23 cellular contexts compared by ENCODE assay signal in genomic region chr1:26858160-26858559, GRCh38. TPM values are rescaled to one million over a fixed set of nuclear protein-coding genes. Genes with fewer than 3 reads are reported as not detected.
DNase-seq lines count a peak whose midpoint lies in the region; ATAC-seq, FAIRE-seq and TF ChIP-seq lines count a peak whose summit lies in the region.
"Had no signal": no experiment of that assay in that cellular context is flagged by ENCODE, and none has a peak within 500 bp of the region (broad histone marks: within the 10 kb centered on the region; RNA-seq: fewer than 3 reads in every experiment).

No MANE protein-coding gene starts in this region.

- H3K27me3 Mint-ChIP-seq in glutamatergic neuron (ENCODE audit: unreplicated experiment) (peaks cover 14% of the 10 kb centered on the region), type B pancreatic cell (no peaks in the 10 kb centered on the region)
- H3K27me3 Mint-ChIP-seq: central memory CD8-positive, alpha-beta T cell; naive thymus-derived CD8-positive, alpha-beta T cell had no signal

- peak overlapping the region; percentile 42 for H3K4me3 Mint-ChIP-seq in glutamatergic neuron (ENCODE audit: unreplicated experiment)
- H3K4me3 Mint-ChIP-seq in type B pancreatic cell = no peak overlapping the region
- H3K4me3 Mint-ChIP-seq: central memory CD8-positive, alpha-beta T cell; naive thymus-derived CD8-positive, alpha-beta T cell had no signal

- TF ChIP-seq RAD21 in GM12878 (IDR thresholded peaks at IDR 0.05; ENCODE audit: insufficient read depth, low read depth, low read length) = no peak

- H3K36me3 ChIP-seq in GM12878 (ENCODE audit: control insufficient read depth in 2 of 2, insufficient read depth in 2 of 2, low read length in 1 of 2) (peaks cover 10 to 16% of the 10 kb centered on the region in 2 experiments), left ventricle myocardium inferior (peaks cover 40% of the 10 kb centered on the region)
- H3K36me3 ChIP-seq: BE2C had no signal

- H3K79me2 ChIP-seq in GM12878 (ENCODE audit: control insufficient read depth, insufficient read depth, low read length) = no peaks in the 10 kb centered on the region

- no peak overlapping the region for H3K9ac ChIP-seq in GM12878 (ENCODE audit: control insufficient read depth, insufficient read depth, low read length)

- H2AFZ ChIP-seq in GM12878 (ENCODE audit: control insufficient read depth, low read depth, low read length) = no peak overlapping the region

- DNase-seq in activated naive CD4-positive, alpha-beta T cell treated with anti-CD3 and anti-CD28 coated beads, Interleukin-2, amount 50 U/mL, for 72 hours (ENCODE audit: low spot score in 2 of 2) = no peak
- DNase-seq in activated naive CD4-positive, alpha-beta T cell treated with anti-CD3 and anti-CD28 coated beads, Interleukin-2, amount 50 U/mL, for 16 hours = no peak
- no peak for DNase-seq in GM12878 (ENCODE audit: low read depth, low spot score)
- DNase-seq in glutamatergic neuron = no peak
- no peak for DNase-seq in type B pancreatic cell (ENCODE audit: extremely low spot score, unreplicated experiment)
- no peak for DNase-seq in left ventricle myocardium inferior
- DNase-seq: 8988T; activated CD4-positive, alpha-beta T cell treated with anti-CD3 and anti-CD28 coated beads, Interleukin-2, amount 50 U/mL, for 1 hour; activated CD8-positive, alpha-beta memory T cell treated with anti-CD3 and anti-CD28 coated beads, Interleukin-2, amount 50 U/mL, for 4 hours; activated effector memory CD4-positive, alpha-beta T cell treated with anti-CD3 and anti-CD28 coated beads, Interleukin-2, amount 50 U/mL, for 16 hours; BE2C; effector CD4-positive, alpha-beta T cell; kidney glomerular epithelial cell; mesendoderm; naive thymus-derived CD8-positive, alpha-beta T cell; NCI-H187; stimulated activated CD4-positive, alpha-beta T cell treated with anti-CD3 and anti-CD28 coated beads, Interleukin-2, amount 100 ng/mL, for 48 hours had no signal

- H3K4me3 ChIP-seq in GM12878 (no peak overlapping the region), left ventricle myocardium inferior (no peak overlapping the region)
- H3K4me3 ChIP-seq: K562 had no signal

- H3K27ac ChIP-seq in GM12878 (ENCODE audit: control insufficient read depth, insufficient read depth) (no peak overlapping the region), left ventricle myocardium inferior (replicated peaks) (no peak overlapping the region)

- intact Hi-C loops in GM12878 (cut with micrococcal nuclease; ENCODE audit: unreplicated experiment) = no loop called here
- intact Hi-C loops in left ventricle myocardium inferior (cut with micrococcal nuclease) = no loop called here

- FAIRE-seq in GM12878 (lab: Jason Lieb, UNC) = no peak
- FAIRE-seq: K562, urothelium cell line had no signal

- H3K4me1 Mint-ChIP-seq in glutamatergic neuron (ENCODE audit: low read depth, unreplicated experiment) (peaks cover 37% of the 10 kb centered on the region), type B pancreatic cell (ENCODE audit: unreplicated experiment) (peaks cover 26% of the 10 kb centered on the region)

- H3K27me3 ChIP-seq in GM12878 (replicated peaks in 1 of 2; ENCODE audit: control insufficient read depth in 2 of 2, insufficient read depth in 2 of 2, low read length in 1 of 2) (no peaks in the 10 kb centered on the region), left ventricle myocardium inferior (ENCODE audit: low read depth) (no peaks in the 10 kb centered on the region)
- H3K27me3 ChIP-seq: BE2C had no signal

- CTCF ChIA-PET in GM12878 (lab: Yijun Ruan, JAX) = interaction anchor here (0.7 to 5.9 kb wide), 14 partner anchors 16 to 352 kb away, joined by 3 to 25 read pairs (median 4); no protein-coding TSS in a partner anchor

- no peak for TF ChIP-seq CTCF in GM12878 (IDR thresholded peaks at IDR 0.05 in 2 of 3, conservative IDR thresholded peaks at IDR 0.05 in 1 of 3; ENCODE audit: control insufficient read depth in 2 of 3, extremely low read depth in 1 of 3, insufficient read depth in 1 of 3, low read depth in 3 of 3, low read length in 3 of 3)
- no peak for TF ChIP-seq CTCF in glutamatergic neuron (IDR thresholded peaks at IDR 0.05; ENCODE audit: partially characterized antibody, unreplicated experiment)
- no peak for TF ChIP-seq CTCF in type B pancreatic cell (conservative IDR thresholded peaks at IDR 0.05)
- TF ChIP-seq CTCF in left ventricle myocardium inferior (IDR thresholded peaks at IDR 0.05; ENCODE audit: borderline replicate concordance) = no peak

- H3K4me2 ChIP-seq in GM12878 (ENCODE audit: control insufficient read depth, insufficient read depth) = no peak overlapping the region

- SMC1A ChIA-PET in GM12878 (lab: Charles Lee; ENCODE audit: uncharacterized antibody, unreplicated experiment) = interaction anchor here (0.8 to 2.5 kb wide), 6 partner anchors 20 to 258 kb away, joined by 3 to 9 read pairs (median 6); no protein-coding TSS in a partner anchor

- BruUV-seq in GM12878 (replicated peaks; lab: Mats Ljungman, UMichigan) = no TSS peak

- H3K4me1 ChIP-seq in GM12878 (ENCODE audit: control insufficient read depth, insufficient read depth, low read length) = peaks cover 7% of the 10 kb centered on the region
- peaks cover 2% of the 10 kb centered on the region for H3K4me1 ChIP-seq in left ventricle myocardium inferior
- H3K4me1 ChIP-seq: BE2C had no signal

- 96% methylated on average over 4 of the region's 4 CpGs for WGBS in GM12878 (ENCODE audit: insufficient coverage, insufficient replicate concordance, low lambda C conversion rate, missing lambda C conversion rate)

- no peak for ATAC-seq in activated naive CD4-positive, alpha-beta T cell treated with anti-CD3 and anti-CD28 coated beads, Interleukin-2, amount 50 U/mL, for 72 hours
- ATAC-seq in GM12878 = no peak
- ATAC-seq in GM18868 (IDR thresholded peaks at IDR 0.05; ENCODE audit: unreplicated experiment) = no peak
- no peak for ATAC-seq in HG02870 (IDR thresholded peaks at IDR 0.05; ENCODE audit: unreplicated experiment)
- ATAC-seq: K562; naive thymus-derived CD8-positive, alpha-beta T cell had no signal

- TF ChIP-seq EP300 in GM12878 (IDR thresholded peaks at IDR 0.05; ENCODE audit: borderline replicate concordance in 1 of 2, control insufficient read depth in 1 of 2, low read depth in 2 of 2, low read length in 2 of 2) = no peak

- no peaks in the 10 kb centered on the region for H3K9me3 Mint-ChIP-seq in activated naive CD4-positive, alpha-beta T cell treated with anti-CD3 and anti-CD28 coated beads, Interleukin-2, amount 50 U/mL, for 72 hours
- H3K9me3 Mint-ChIP-seq in glutamatergic neuron (ENCODE audit: unreplicated experiment) (no peaks in the 10 kb centered on the region), type B pancreatic cell (no peaks in the 10 kb centered on the region)
- H3K9me3 Mint-ChIP-seq: central memory CD8-positive, alpha-beta T cell; naive thymus-derived CD8-positive, alpha-beta T cell had no signal

- 0 out of 2 replicates have a peak, but pooled peaks have one; percentile 13 for TF ChIP-seq POLR2A in GM12878 (IDR thresholded peaks at IDR 0.05; ENCODE audit: low read depth, low read length)

- POLR2A ChIA-PET in GM12878 (lab: Charles Lee) = interaction anchor here (1.6 to 1.9 kb wide), 2 partner anchors 9 to 23 kb away, joined by 4 to 6 read pairs; no protein-coding TSS in a partner anchor

- H4K20me1 ChIP-seq in GM12878 (ENCODE audit: control insufficient read depth, insufficient read depth) = no peaks in the 10 kb centered on the region

- in situ Hi-C loops in GM12878 (cut with MboI) = no loop called here

- no peaks in the 10 kb centered on the region for H3K9me3 ChIP-seq in GM12878 (replicated peaks; ENCODE audit: control insufficient read depth, insufficient read depth, low read length)
- no peaks in the 10 kb centered on the region for H3K9me3 ChIP-seq in left ventricle myocardium inferior (replicated peaks)
- H3K9me3 ChIP-seq: BE2C had no signal

- peaks cover 0 to 3% of the 10 kb centered on the region in 2 donors for H3K36me3 Mint-ChIP-seq in activated naive CD4-positive, alpha-beta T cell treated with anti-CD3 and anti-CD28 coated beads, Interleukin-2, amount 50 U/mL, for 72 hours
- H3K36me3 Mint-ChIP-seq in glutamatergic neuron (ENCODE audit: unreplicated experiment) (no peaks in the 10 kb centered on the region), type B pancreatic cell (peaks cover 5% of the 10 kb centered on the region)

- peak overlapping the region; percentile 48 to 88 for H3K27ac Mint-ChIP-seq in activated naive CD4-positive, alpha-beta T cell treated with anti-CD3 and anti-CD28 coated beads, Interleukin-2, amount 50 U/mL, for 72 hours
- H3K27ac Mint-ChIP-seq in glutamatergic neuron (ENCODE audit: unreplicated experiment) (peak overlapping the region; percentile 89), type B pancreatic cell (peak overlapping the region; percentile 96)

- RAD21 ChIA-PET in GM12878 (lab: Charles Lee; ENCODE audit: unreplicated experiment) = interaction anchor here (0.5 to 2.7 kb wide), 5 partner anchors 9 to 355 kb away, joined by 3 to 8 read pairs (median 4); no protein-coding TSS in a partner anchor

RNA-seq across cellular contexts. Expression of gene SFN, which starts 4.8 kb away (rescaled TPM):
- total RNA-seq in activated naive CD4-positive, alpha-beta T cell treated with anti-CD3 and anti-CD28 coated beads, Interleukin-2, amount 50 U/mL, for 72 hours = 1 to 10 TPM; 1.1 to 2.3 TPM
- total RNA-seq in GM12878 (2013; cell fraction: nucleolus; rRNA removed) = 0.64 and 1.1 TPM in 2 replicates
- total RNA-seq in GM12878 (2014; rRNA removed) (2.0 and 2.7 TPM in 2 replicates), GM12878 (2014; rRNA removed; fragmentation: Illumina TruSeq; extraction: Trizol) (1.7 and 2.1 TPM in 2 replicates), GM12878 (2021) (2.9 and 4.1 TPM in 2 replicates), glutamatergic neuron (ENCODE audit: unreplicated experiment) (0.42 TPM), type B pancreatic cell (ENCODE audit: low replicate concordance) (27.7 and 86.8 TPM in 2 replicates), left ventricle myocardium inferior (0.16 TPM)
- polyA plus RNA-seq in GM12878 (2011; ENCODE audit: low read depth) = 0.71 TPM
- polyA plus RNA-seq in GM12878 (2011; rRNA removed) (0.06 and 0.19 TPM in 2 replicates), GM12878 (2014; fragmentation: Illumina TruSeq; extraction: Trizol) (0.14 and 1.2 TPM in 2 replicates), GM12878 (2014; fragmentation: Nextera tagmentation; extraction: Ambion mirVana) (under 1 TPM; 0.27 to 0.33 TPM), GM12878 (2014; rRNA removed) (2.7 and 3.2 TPM in 2 replicates), GM12878 (2016; fragmentation: Nextera tagmentation; extraction: Ambion mirVana) (under 1 TPM; 0.63 to 0.82 TPM)
- polyA plus RNA-seq in GM12878 (2011; cell fraction: cytosol; rRNA removed) = 0.10 and 0.13 TPM in 2 replicates
- polyA plus RNA-seq in GM12878 (2011; cell fraction: nucleus; rRNA removed) = 0.24 and 0.48 TPM in 2 replicates
- 3.6 and 3.8 TPM in 2 replicates for polyA plus RNA-seq in GM12878 (2012)
- polyA minus RNA-seq in GM12878 (2011; rRNA and poly(A)+ RNA removed) = 0.26 TPM in 1 of 2 replicates, not detected in the other
- polyA minus RNA-seq in GM12878 (2011; cell fraction: cytosol; rRNA and poly(A)+ RNA removed) = 3.7 and 4.8 TPM in 2 replicates
- 0.85 and 1.3 TPM in 2 replicates for polyA minus RNA-seq in GM12878 (2011; cell fraction: nucleus; rRNA and poly(A)+ RNA removed)
- polyA plus RNA-seq: naive thymus-derived CD8-positive, alpha-beta T cell had no signal

RNA-seq across cellular contexts. Expression of gene ZDHHC18, which starts 31.7 kb away (rescaled TPM):
- total RNA-seq in activated naive CD4-positive, alpha-beta T cell treated with anti-CD3 and anti-CD28 coated beads, Interleukin-2, amount 50 U/mL, for 72 hours = 10 to 100 TPM; 37.8 to 59.5 TPM
- total RNA-seq in GM12878 (2013; cell fraction: nucleolus; rRNA removed) = 51.2 and 54.8 TPM in 2 replicates
- total RNA-seq in GM12878 (2014; rRNA removed) (22.0 and 25.0 TPM in 2 replicates), GM12878 (2014; rRNA removed; fragmentation: Illumina TruSeq; extraction: Trizol) (17.3 and 17.6 TPM in 2 replicates), GM12878 (2021) (34.4 and 35.9 TPM in 2 replicates), glutamatergic neuron (ENCODE audit: unreplicated experiment) (52.6 TPM), type B pancreatic cell (ENCODE audit: low replicate concordance) (29.7 and 40.7 TPM in 2 replicates), left ventricle myocardium inferior (11.8 TPM)
- 7.9 TPM for polyA plus RNA-seq in GM12878 (2011; ENCODE audit: low read depth)
- polyA plus RNA-seq in GM12878 (2011; rRNA removed) (41.8 and 81.2 TPM in 2 replicates), GM12878 (2014; fragmentation: Illumina TruSeq; extraction: Trizol) (31.7 and 39.1 TPM in 2 replicates), GM12878 (2014; fragmentation: Nextera tagmentation; extraction: Ambion mirVana) (1 to 10 TPM in 1 of 2 experiments, under 1 TPM in 1; 0.40 to 1.2 TPM), GM12878 (2014; rRNA removed) (40.7 and 42.7 TPM in 2 replicates), GM12878 (2016; fragmentation: Nextera tagmentation; extraction: Ambion mirVana) (1 to 10 TPM; 1.3 to 2.0 TPM)
- 113 and 114 TPM in 2 replicates for polyA plus RNA-seq in GM12878 (2011; cell fraction: cytosol; rRNA removed)
- polyA plus RNA-seq in GM12878 (2011; cell fraction: nucleus; rRNA removed) = 122 and 163 TPM in 2 replicates
- polyA plus RNA-seq in GM12878 (2012) = 30.3 and 34.7 TPM in 2 replicates
- polyA minus RNA-seq in GM12878 (2011; rRNA and poly(A)+ RNA removed) = 65.5 and 92.0 TPM in 2 replicates
- polyA minus RNA-seq in GM12878 (2011; cell fraction: cytosol; rRNA and poly(A)+ RNA removed) = 22.5 and 32.2 TPM in 2 replicates
- 14.6 and 18.0 TPM in 2 replicates for polyA minus RNA-seq in GM12878 (2011; cell fraction: nucleus; rRNA and poly(A)+ RNA removed)

RNA-seq across cellular contexts. Expression of gene GPN2, which starts 31.9 kb away (rescaled TPM):
- 10 to 100 TPM; 29.5 to 56.1 TPM for total RNA-seq in activated naive CD4-positive, alpha-beta T cell treated with anti-CD3 and anti-CD28 coated beads, Interleukin-2, amount 50 U/mL, for 72 hours
- 24.6 and 26.1 TPM in 2 replicates for total RNA-seq in GM12878 (2013; cell fraction: nucleolus; rRNA removed)
- total RNA-seq in GM12878 (2014; rRNA removed) = 17.6 and 20.6 TPM in 2 replicates
- total RNA-seq in GM12878 (2014; rRNA removed; fragmentation: Illumina TruSeq; extraction: Trizol) = 12.2 and 15.8 TPM in 2 replicates
- total RNA-seq in GM12878 (2021) = 41.1 and 47.8 TPM in 2 replicates
- polyA plus RNA-seq in GM12878 (2011; ENCODE audit: low read depth) = 13.2 TPM
- 28.3 and 61.4 TPM in 2 replicates for polyA plus RNA-seq in GM12878 (2011; rRNA removed)
- 36.2 and 80.1 TPM in 2 replicates for polyA plus RNA-seq in GM12878 (2011; cell fraction: cytosol; rRNA removed)
- 46.9 and 50.6 TPM in 2 replicates for polyA plus RNA-seq in GM12878 (2011; cell fraction: nucleus; rRNA removed)
- 17.1 and 27.9 TPM in 2 replicates for polyA plus RNA-seq in GM12878 (2012)
- polyA plus RNA-seq in GM12878 (2014; fragmentation: Illumina TruSeq; extraction: Trizol) = 15.3 and 17.7 TPM in 2 replicates
- 10 to 100 TPM in 1 of 2 experiments, 1 to 10 TPM in 1; 8.3 to 17.4 TPM for polyA plus RNA-seq in GM12878 (2014; fragmentation: Nextera tagmentation; extraction: Ambion mirVana)
- 28.9 and 32.7 TPM in 2 replicates for polyA plus RNA-seq in GM12878 (2014; rRNA removed)
- 10 to 100 TPM; 51.1 to 59.7 TPM for polyA plus RNA-seq in GM12878 (2016; fragmentation: Nextera tagmentation; extraction: Ambion mirVana)
- polyA minus RNA-seq in GM12878 (2011; rRNA and poly(A)+ RNA removed) = 57.9 and 58.4 TPM in 2 replicates
- polyA minus RNA-seq in GM12878 (2011; cell fraction: cytosol; rRNA and poly(A)+ RNA removed) = 22.7 and 26.0 TPM in 2 replicates
- 16.3 and 21.7 TPM in 2 replicates for polyA minus RNA-seq in GM12878 (2011; cell fraction: nucleus; rRNA and poly(A)+ RNA removed)
- 21.4 TPM for total RNA-seq in glutamatergic neuron (ENCODE audit: unreplicated experiment)
- 28.7 and 35.1 TPM in 2 replicates for total RNA-seq in type B pancreatic cell (ENCODE audit: low replicate concordance)
- 14.9 TPM for total RNA-seq in left ventricle myocardium inferior

RNA-seq across cellular contexts. Expression of gene GPATCH3, which starts 42.1 kb away (rescaled TPM):
- 10 to 100 TPM; 11.7 to 13.2 TPM for total RNA-seq in activated naive CD4-positive, alpha-beta T cell treated with anti-CD3 and anti-CD28 coated beads, Interleukin-2, amount 50 U/mL, for 72 hours
- total RNA-seq in GM12878 (2013; cell fraction: nucleolus; rRNA removed) = 5.0 and 6.4 TPM in 2 replicates
- total RNA-seq in GM12878 (2014; rRNA removed) (9.2 and 10.1 TPM in 2 replicates), GM12878 (2014; rRNA removed; fragmentation: Illumina TruSeq; extraction: Trizol) (5.8 and 7.5 TPM in 2 replicates), GM12878 (2021) (11.5 and 13.4 TPM in 2 replicates), glutamatergic neuron (ENCODE audit: unreplicated experiment) (17.3 TPM), type B pancreatic cell (ENCODE audit: low replicate concordance) (19.2 and 23.7 TPM in 2 replicates), left ventricle myocardium inferior (7.9 TPM)
- polyA plus RNA-seq in GM12878 (2011; ENCODE audit: low read depth) = 3.8 TPM
- polyA plus RNA-seq in GM12878 (2011; rRNA removed) (2.5 and 4.5 TPM in 2 replicates), GM12878 (2014; fragmentation: Illumina TruSeq; extraction: Trizol) (4.8 and 7.8 TPM in 2 replicates), GM12878 (2014; fragmentation: Nextera tagmentation; extraction: Ambion mirVana) (1 to 10 TPM in 1 of 2 experiments, under 1 TPM in 1; 0.56 to 2.9 TPM), GM12878 (2014; rRNA removed) (9.6 and 11.8 TPM in 2 replicates), GM12878 (2016; fragmentation: Nextera tagmentation; extraction: Ambion mirVana) (10 to 100 TPM; 11.2 to 12.9 TPM)
- polyA plus RNA-seq in GM12878 (2011; cell fraction: cytosol; rRNA removed) = 4.8 and 5.7 TPM in 2 replicates
- 6.6 and 11.2 TPM in 2 replicates for polyA plus RNA-seq in GM12878 (2011; cell fraction: nucleus; rRNA removed)
- polyA plus RNA-seq in GM12878 (2012) = 6.0 and 9.2 TPM in 2 replicates
- polyA minus RNA-seq in GM12878 (2011; rRNA and poly(A)+ RNA removed) = 2.6 and 6.1 TPM in 2 replicates
- polyA minus RNA-seq in GM12878 (2011; cell fraction: cytosol; rRNA and poly(A)+ RNA removed) = 3.1 and 4.3 TPM in 2 replicates
- 3.7 and 7.3 TPM in 2 replicates for polyA minus RNA-seq in GM12878 (2011; cell fraction: nucleus; rRNA and poly(A)+ RNA removed)

RNA-seq across cellular contexts. Expression of gene NR0B2, which starts 55.6 kb away (rescaled TPM):
- not detected for total RNA-seq in activated naive CD4-positive, alpha-beta T cell treated with anti-CD3 and anti-CD28 coated beads, Interleukin-2, amount 50 U/mL, for 72 hours
- not detected in 2 replicates for total RNA-seq in GM12878 (2013; cell fraction: nucleolus; rRNA removed)
- not detected in 2 replicates for total RNA-seq in GM12878 (2014; rRNA removed)
- not detected in 2 replicates for total RNA-seq in GM12878 (2014; rRNA removed; fragmentation: Illumina TruSeq; extraction: Trizol)
- not detected in 2 replicates for total RNA-seq in GM12878 (2021)
- not detected for polyA plus RNA-seq in GM12878 (2011; ENCODE audit: low read depth)
- not detected in 2 replicates for polyA plus RNA-seq in GM12878 (2011; rRNA removed)
- not detected in 2 replicates for polyA plus RNA-seq in GM12878 (2011; cell fraction: cytosol; rRNA removed)
- polyA plus RNA-seq in GM12878 (2011; cell fraction: nucleus; rRNA removed) = 0.19 TPM in 1 of 2 replicates, not detected in the other
- not detected in 2 replicates for polyA plus RNA-seq in GM12878 (2012)
- not detected in 2 replicates for polyA plus RNA-seq in GM12878 (2014; fragmentation: Illumina TruSeq; extraction: Trizol)
- polyA plus RNA-seq in GM12878 (2014; fragmentation: Nextera tagmentation; extraction: Ambion mirVana) = not detected
- polyA plus RNA-seq in GM12878 (2014; rRNA removed) = not detected in 2 replicates
- not detected for polyA plus RNA-seq in GM12878 (2016; fragmentation: Nextera tagmentation; extraction: Ambion mirVana)
- polyA minus RNA-seq in GM12878 (2011; rRNA and poly(A)+ RNA removed) = not detected in 2 replicates
- polyA minus RNA-seq in GM12878 (2011; cell fraction: cytosol; rRNA and poly(A)+ RNA removed) = not detected in 2 replicates
- not detected in 2 replicates for polyA minus RNA-seq in GM12878 (2011; cell fraction: nucleus; rRNA and poly(A)+ RNA removed)
- total RNA-seq in glutamatergic neuron (ENCODE audit: unreplicated experiment) = not detected
- 6.8 and 7.2 TPM in 2 replicates for total RNA-seq in type B pancreatic cell (ENCODE audit: low replicate concordance)
- 7.2 TPM for total RNA-seq in left ventricle myocardium inferior
- total RNA-seq: G401; K562; naive thymus-derived CD8-positive, alpha-beta T cell had no signal
- polyA plus RNA-seq: K562 had no signal
